Comparison of ENCODE assay signal across 11 cellular contexts in the genomic region with DNA sequence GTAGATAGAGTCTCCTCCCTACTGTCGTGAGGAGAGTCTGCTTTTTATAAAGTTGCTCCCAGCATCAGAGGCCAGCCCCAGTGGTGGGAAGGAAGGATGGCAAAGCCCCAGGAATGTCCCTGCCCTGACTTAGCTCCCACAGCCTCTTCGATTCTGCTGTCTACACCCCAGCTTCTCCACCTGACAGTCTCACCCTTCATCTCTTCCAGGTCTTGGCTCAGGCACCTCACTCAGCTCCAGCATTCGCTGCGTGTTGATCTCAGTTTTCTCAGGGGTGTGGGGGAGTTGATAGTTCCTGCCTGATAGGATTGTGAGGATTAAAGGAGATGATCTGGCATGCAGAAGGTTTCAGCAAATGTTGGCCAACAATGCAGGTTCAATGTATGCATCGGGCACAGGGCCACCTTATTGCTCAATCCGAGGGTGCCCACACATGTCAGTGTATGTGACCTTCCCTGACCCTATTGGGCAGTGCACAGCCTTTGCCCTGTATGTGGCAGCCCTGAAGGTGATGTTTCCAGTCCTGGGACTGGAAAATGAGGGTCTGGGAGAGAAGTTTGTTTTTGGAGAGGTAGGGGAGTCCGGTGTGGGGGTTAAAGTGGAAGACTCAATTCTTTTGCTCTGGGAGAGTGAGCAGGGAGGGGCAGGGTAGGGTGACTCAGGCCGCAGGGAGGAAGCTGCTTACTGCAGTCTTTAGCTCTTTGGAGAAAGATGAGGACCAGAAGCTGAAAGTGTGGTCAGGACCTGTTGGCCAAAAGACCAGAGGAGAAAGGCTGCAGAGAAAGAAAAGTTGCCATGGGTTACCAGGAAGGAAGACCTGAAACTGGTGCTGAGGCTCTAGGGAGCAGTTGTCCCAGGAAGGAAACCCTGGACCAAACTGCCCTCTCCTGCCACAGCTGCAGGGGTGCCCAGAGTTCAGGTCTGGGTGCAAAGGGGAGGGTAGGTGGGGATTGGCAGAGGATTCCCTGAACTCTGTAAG.
DNase-seq lines count a peak whose midpoint lies in the region; ATAC-seq, FAIRE-seq and TF ChIP-seq lines count a peak whose summit lies in the region.
"Had no signal": no experiment of that assay in that cellular context is flagged by ENCODE, and none has a peak within 500 bp of the region (broad histone marks: within the 10 kb centered on the region; RNA-seq: fewer than 3 reads in every experiment).

No MANE protein-coding gene starts in this region.

- H2BK15ac ChIP-seq in mesendoderm (replicated peaks; ENCODE audit: low read depth), result no peak overlapping the region

- intact Hi-C loops in MCF 10A (cut with micrococcal nuclease), result no loop called here
- intact Hi-C loops in heart right ventricle (cut with DNase I), result loop anchor here in 1 of 10 donors (10.0 kb wide), 1 partner anchor 179 kb away; no protein-coding TSS in a partner anchor

- H3K9me3 ChIP-seq in MG63 (no peaks in the 10 kb centered on the region), Karpas-422 (ENCODE audit: low read length) (no peaks in the 10 kb centered on the region), heart right ventricle (no peaks in the 10 kb centered on the region)

- no peak for TF ChIP-seq POLR2A in GM12892 (IDR thresholded peaks at IDR 0.05; ENCODE audit: low read depth, low read length)

- H3K4me2 ChIP-seq in mesendoderm (ENCODE audit: low read length) (no peak overlapping the region), Karpas-422 (ENCODE audit: low read depth, low read length, poor library complexity, severe bottlenecking) (no peak overlapping the region)

- no peaks in the 10 kb centered on the region for H3K36me3 ChIP-seq in MG63
- no peaks in the 10 kb centered on the region for H3K36me3 ChIP-seq in mesendoderm (ENCODE audit: control insufficient read depth, insufficient read depth, low read length)
- H3K36me3 ChIP-seq in Karpas-422 (ENCODE audit: insufficient read depth, low read length), result no peaks in the 10 kb centered on the region
- H3K36me3 ChIP-seq in heart right ventricle, result no peaks in the 10 kb centered on the region

- no peak overlapping the region for H2BK5ac ChIP-seq in mesendoderm (ENCODE audit: low read length)

- peak; percentile 62 for DNase-seq in AG08395 (ENCODE audit: low spot score)
- DNase-seq in MG63, result peak; percentile 95
- DNase-seq in MCF 10A (ENCODE audit: unreplicated experiment), result peak; percentile 98
- no peak for DNase-seq in mesendoderm
- DNase-seq in Karpas-422, result no peak
- DNase-seq in GM12892 (ENCODE audit: insufficient read length), result no peak
- no peak for DNase-seq in heart right ventricle
- no peak for DNase-seq in GM19240 (ENCODE audit: insufficient read length, low spot score)
- DNase-seq: small intestine had no signal

- peak overlapping the region; percentile 29 for H3K27ac Mint-ChIP-seq in MCF 10A (ENCODE audit: low read depth, unreplicated experiment)
- H3K27ac Mint-ChIP-seq: activated naive CD4-positive, alpha-beta T cell treated with anti-CD3 and anti-CD28 coated beads, Interleukin-2, amount 50 U/mL, for 24 hours had no signal

- no CpG with 5 or more reads among the region's 8 CpGs for WGBS in mesendoderm (ENCODE audit: extremely low coverage, insufficient coverage, low lambda C conversion rate)
- 55 to 64% methylated on average over 8 of the region's 8 CpGs for WGBS in heart right ventricle, 2 donors

- TF ChIP-seq CTCF in MCF 10A (IDR thresholded peaks at IDR 0.05; ENCODE audit: unreplicated experiment) (no peak), heart right ventricle (IDR thresholded peaks at IDR 0.05) (no peak)

- H4K5ac ChIP-seq in mesendoderm (ENCODE audit: low read length), result no peak overlapping the region

- BruUV-seq in MCF 10A (replicated peaks; lab: Mats Ljungman, UMichigan), result no TSS peak

- H3K56ac ChIP-seq in mesendoderm (ENCODE audit: low read length), result no peak overlapping the region

- H3K79me1 ChIP-seq in mesendoderm (ENCODE audit: low read length), result no peaks in the 10 kb centered on the region

- no peak overlapping the region for H2BK120ac ChIP-seq in mesendoderm (ENCODE audit: low read depth, low read length)

- H3K36me3 Mint-ChIP-seq in MCF 10A (ENCODE audit: insufficient read depth, unreplicated experiment), result no peaks in the 10 kb centered on the region
- H3K36me3 Mint-ChIP-seq: activated naive CD4-positive, alpha-beta T cell treated with anti-CD3 and anti-CD28 coated beads, Interleukin-2, amount 50 U/mL, for 24 hours had no signal

- H2AFZ ChIP-seq in Karpas-422 (ENCODE audit: low read length), result no peak overlapping the region

- H3K4me1 ChIP-seq in mesendoderm (ENCODE audit: control insufficient read depth, low read depth, low read length) (peaks cover 13% of the 10 kb centered on the region), Karpas-422 (ENCODE audit: low read length) (no peaks in the 10 kb centered on the region), heart right ventricle (peaks cover 0 to 57% (median 33%) of the 10 kb centered on the region in 9 donors)

- no peaks in the 10 kb centered on the region for H3K9me3 Mint-ChIP-seq in MCF 10A (ENCODE audit: unreplicated experiment)
- H3K9me3 Mint-ChIP-seq: activated naive CD4-positive, alpha-beta T cell treated with anti-CD3 and anti-CD28 coated beads, Interleukin-2, amount 50 U/mL, for 24 hours had no signal

- no peaks in the 10 kb centered on the region for H3K27me3 ChIP-seq in MG63
- no peaks in the 10 kb centered on the region for H3K27me3 ChIP-seq in mesendoderm (ENCODE audit: insufficient read depth, low read length, poor library complexity)
- H3K27me3 ChIP-seq in Karpas-422 (ENCODE audit: low read length), result no peaks in the 10 kb centered on the region
- no peaks in the 10 kb centered on the region for H3K27me3 ChIP-seq in heart right ventricle

- peak overlapping the region; percentile 35 for H3K4me3 Mint-ChIP-seq in MCF 10A (ENCODE audit: unreplicated experiment)
- H3K4me3 Mint-ChIP-seq: activated naive CD4-positive, alpha-beta T cell treated with anti-CD3 and anti-CD28 coated beads, Interleukin-2, amount 50 U/mL, for 24 hours had no signal

- H3K27ac ChIP-seq in mesendoderm (ENCODE audit: low read depth, low read length) (no peak overlapping the region), Karpas-422 (ENCODE audit: low read length) (no peak overlapping the region), heart right ventricle (peak overlapping the region in 1 of 10 donors; percentile 20)
- H3K27ac ChIP-seq: SK-N-MC had no signal

- POLR2A ChIA-PET in MCF 10A (lab: Yijun Ruan, JAX), result interaction anchor here (0.7 to 3.2 kb wide), 15 partner anchors 9 to 399 kb away, joined by 3 to 23 read pairs (median 4); no protein-coding TSS in a partner anchor

- H3K27me3 Mint-ChIP-seq in MCF 10A (ENCODE audit: insufficient read depth, unreplicated experiment), result no peaks in the 10 kb centered on the region
- H3K27me3 Mint-ChIP-seq: activated naive CD4-positive, alpha-beta T cell treated with anti-CD3 and anti-CD28 coated beads, Interleukin-2, amount 50 U/mL, for 24 hours had no signal

- no peak overlapping the region for H3K23ac ChIP-seq in mesendoderm (ENCODE audit: low read length)

- no peak overlapping the region for H3K18ac ChIP-seq in mesendoderm (ENCODE audit: low read length)

- no peak for FAIRE-seq in GM12892 (lab: Jason Lieb, UNC)
- FAIRE-seq: small intestine had no signal

- no peak overlapping the region for H3K4ac ChIP-seq in mesendoderm (ENCODE audit: low read depth, low read length)

- H3K79me2 ChIP-seq in mesendoderm (ENCODE audit: control insufficient read depth, insufficient read depth, low read length), result no peaks in the 10 kb centered on the region
- no peaks in the 10 kb centered on the region for H3K79me2 ChIP-seq in Karpas-422 (ENCODE audit: low read length)

- peaks cover 63% of the 10 kb centered on the region for H3K4me1 Mint-ChIP-seq in MCF 10A (ENCODE audit: insufficient read depth, unreplicated experiment)
- H3K4me1 Mint-ChIP-seq: activated naive CD4-positive, alpha-beta T cell treated with anti-CD3 and anti-CD28 coated beads, Interleukin-2, amount 50 U/mL, for 24 hours had no signal

- peaks cover 21% of the 10 kb centered on the region; the same call in 1 of the 2 replicates for H4K20me1 ChIP-seq in Karpas-422 (ENCODE audit: insufficient read depth, low read depth, low read length)

- no peak for ATAC-seq in heart right ventricle

- no peak overlapping the region for H4K8ac ChIP-seq in mesendoderm (ENCODE audit: low read depth, low read length)

- CTCF ChIA-PET in MCF 10A (lab: Yijun Ruan, JAX), result interaction anchor here (0.5 to 1.7 kb wide), 15 partner anchors 9 to 328 kb away, joined by 3 to 7 read pairs (median 3); no protein-coding TSS in a partner anchor

- no peak overlapping the region for H3K4me3 ChIP-seq in MG63
- no peak overlapping the region for H3K4me3 ChIP-seq in mesendoderm (ENCODE audit: low read length)
- no peak overlapping the region for H3K4me3 ChIP-seq in Karpas-422 (ENCODE audit: low read length)
- no peak overlapping the region for H3K4me3 ChIP-seq in heart right ventricle

- H3K9ac ChIP-seq in mesendoderm (ENCODE audit: low read length), result no peak overlapping the region
- H3K9ac ChIP-seq in Karpas-422 (ENCODE audit: low read length), result no peak overlapping the region

- peak overlapping the region; percentile 6 for H2AK5ac ChIP-seq in mesendoderm (ENCODE audit: low read length)

- no peaks in the 10 kb centered on the region for H3K9me2 ChIP-seq in Karpas-422 (replicated peaks; ENCODE audit: insufficient read depth, low read length)

Comparison
In these comparisons a context has a peak if more than half of its experiments do, and no peak if none do; other contexts are left out.
1. DNase-seq: peak in AG08395 (single experiment), MG63 (single experiment) and MCF 10A (single experiment); none in mesendoderm (single experiment), Karpas-422 (single experiment), GM12892 (single experiment), heart right ventricle (0 of 2) and GM19240 (single experiment).